8 cellular contexts compared by ENCODE assay signal in genomic region chr7:93715234-93715633, GRCh38.
A peak's percentile ranks its signal among the peaks of the same experiment; 100 is the strongest.
DNase-seq lines count a peak whose midpoint lies in the region; ATAC-seq and TF ChIP-seq lines count a peak whose summit lies in the region.

No MANE protein-coding gene starts in this region.

- TF ChIP-seq CTCF in suprapubic skin (IDR thresholded peaks at IDR 0.05): peak in 1 of 2 donors; percentile 33

- H3K9me3 Mint-ChIP-seq in activated naive CD8-positive, alpha-beta T cell treated with anti-CD3 and anti-CD28 coated beads for 36 hours: no peaks in the 10 kb centered on the region

- no peak for TF ChIP-seq EP300 in suprapubic skin (IDR thresholded peaks at IDR 0.05)

- DNase-seq in COLO668 (lab: John Stamatoyannopoulos, UW; ENCODE audit: unreplicated experiment) (peak; percentile 4), NCI-H1092 treated with DMSO at 0.1 percent for 48 hours (lab: John Stamatoyannopoulos, UW) (peak; percentile 50), iris pigment epithelial cell (ENCODE audit: low read depth) (peak; percentile 52), suprapubic skin (ENCODE audit: low spot score in 2 of 2) (peak; percentile 64 to 78)
- DNase-seq in activated naive CD8-positive, alpha-beta T cell treated with anti-CD3 and anti-CD28 coated beads for 36 hours: peak; percentile 12
- no peak for DNase-seq in central memory CD4-positive, alpha-beta T cell

- WGBS in suprapubic skin: 33% methylated on average over 6 of the region's 6 CpGs

- H3K4me1 ChIP-seq in suprapubic skin: no peaks in the 10 kb centered on the region

- H3K27me3 ChIP-seq in suprapubic skin: no peaks in the 10 kb centered on the region

- ATAC-seq in GM21515 (IDR thresholded peaks at IDR 0.05; ENCODE audit: unreplicated experiment): peak; percentile 59
- no peak for ATAC-seq in HG03439 (IDR thresholded peaks at IDR 0.05; ENCODE audit: unreplicated experiment)

- peaks cover 19% of the 10 kb centered on the region for H3K27me3 Mint-ChIP-seq in activated naive CD8-positive, alpha-beta T cell treated with anti-CD3 and anti-CD28 coated beads for 36 hours

- no peak overlapping the region for H3K27ac Mint-ChIP-seq in activated naive CD8-positive, alpha-beta T cell treated with anti-CD3 and anti-CD28 coated beads for 36 hours

- H3K4me3 Mint-ChIP-seq in activated naive CD8-positive, alpha-beta T cell treated with anti-CD3 and anti-CD28 coated beads for 36 hours: no peak overlapping the region

- no peaks in the 10 kb centered on the region for H3K36me3 ChIP-seq in suprapubic skin

- H3K4me1 Mint-ChIP-seq in activated naive CD8-positive, alpha-beta T cell treated with anti-CD3 and anti-CD28 coated beads for 36 hours: no peaks in the 10 kb centered on the region

- no peaks in the 10 kb centered on the region for H3K9me3 ChIP-seq in suprapubic skin

- H3K36me3 Mint-ChIP-seq in activated naive CD8-positive, alpha-beta T cell treated with anti-CD3 and anti-CD28 coated beads for 36 hours: no peaks in the 10 kb centered on the region

- no peak overlapping the region for H3K4me3 ChIP-seq in suprapubic skin

- H3K27ac ChIP-seq in suprapubic skin: no peak overlapping the region

- no peak for TF ChIP-seq POLR2A in suprapubic skin (IDR thresholded peaks at IDR 0.05)
